ENCODE assay signal across 14 cellular contexts in genomic region chr12:115762934-115763333, GRCh38.
"Had no signal": no experiment of that assay in that cellular context is flagged by ENCODE, and none has a peak within 500 bp of the region (broad histone marks: within the 10 kb centered on the region; RNA-seq: fewer than 3 reads in every experiment).

No MANE protein-coding gene starts in this region.

- H3K4me3 ChIP-seq: ascending aorta, heart left ventricle, lung, ovary, spleen, tibial artery, uterus had no signal

- DNase-seq: activated CD4-positive, alpha-beta T cell treated with anti-CD3 and anti-CD28 coated beads, Interleukin-2, amount 50 U/mL, for 4 hours; activated CD4-positive, CD25-positive, alpha-beta regulatory T cell treated with anti-CD3 and anti-CD28 coated beads, Interleukin-2, amount 50 U/mL, for 72 hours; activated naive CD4-positive, alpha-beta T cell treated with Interleukin-2 at 50 U/mL for 16 hours; activated T-cell treated with anti-CD3 and anti-CD28 coated beads for 4 hours; effector memory CD4-positive, alpha-beta T cell; heart left ventricle; naive B cell; ovary; spleen; stimulated activated CD4-positive, alpha-beta T cell treated with anti-CD3 and anti-CD28 coated beads, Interleukin-1b, Interleukin-23, amount 100 ng/mL, for 48 hours; tibial artery; uterus had no signal

- H3K27me3 ChIP-seq: ascending aorta, ovary, uterus had no signal

- H3K9me3 ChIP-seq: ascending aorta, heart left ventricle, ovary, spleen, tibial artery, uterus had no signal

- H3K36me3 ChIP-seq: ascending aorta, heart left ventricle, ovary, spleen, tibial artery, uterus had no signal

- H3K27ac ChIP-seq: ascending aorta, heart left ventricle, ovary, spleen, tibial artery, uterus had no signal

- H3K4me1 ChIP-seq: ascending aorta, heart left ventricle, spleen, tibial artery, uterus had no signal
